In the genomic region with DNA sequence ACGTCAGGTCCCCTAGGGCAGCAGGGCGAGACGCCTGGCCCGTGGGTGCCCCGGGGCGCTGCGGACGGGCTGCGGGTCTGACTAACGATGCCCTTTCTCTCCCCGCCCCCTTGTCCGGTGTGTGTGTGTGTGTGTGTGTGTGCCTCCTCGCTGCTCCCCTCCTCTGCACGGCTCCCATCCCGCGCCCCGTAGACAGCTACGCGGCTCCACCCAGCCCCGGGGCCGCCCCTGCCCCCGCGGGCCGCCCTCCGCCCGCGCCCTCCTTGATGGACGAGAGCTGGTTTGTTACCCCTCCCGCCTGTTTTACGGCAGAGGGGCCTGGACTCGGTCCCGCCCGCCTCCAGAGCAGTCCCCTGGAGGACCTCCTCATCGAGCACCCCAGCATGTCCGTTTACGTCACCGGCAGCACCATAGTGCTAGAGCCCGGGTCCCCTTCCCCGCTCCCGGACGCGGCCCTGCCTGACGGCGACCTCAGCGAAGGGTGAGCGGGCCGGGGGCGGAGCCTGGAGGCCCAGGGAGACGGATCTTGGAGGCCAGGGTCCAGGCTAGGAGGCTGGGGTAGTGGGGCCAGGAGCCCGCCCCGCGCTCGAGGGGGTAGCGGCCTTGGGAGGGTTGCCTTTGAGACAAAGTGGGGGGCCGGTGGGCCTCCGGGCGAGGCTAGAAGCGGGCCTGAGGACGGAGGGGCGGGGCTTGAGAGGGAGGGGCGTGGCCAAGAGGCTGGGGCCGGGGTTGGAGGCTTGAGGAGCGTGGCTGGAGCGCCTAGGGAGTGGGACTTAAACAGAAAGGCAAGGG, we compare ENCODE assay signal across 1 cellular context.
TF ChIP-seq lines count a peak whose summit lies in the region.

No MANE protein-coding gene starts in this region.

TF ChIP-seq in HEK293, 187 proteins besides CTCF, POLR2A, EP300 and RAD21 (continued from another document and continues in another):
- TF ChIP-seq, protein P1, sequence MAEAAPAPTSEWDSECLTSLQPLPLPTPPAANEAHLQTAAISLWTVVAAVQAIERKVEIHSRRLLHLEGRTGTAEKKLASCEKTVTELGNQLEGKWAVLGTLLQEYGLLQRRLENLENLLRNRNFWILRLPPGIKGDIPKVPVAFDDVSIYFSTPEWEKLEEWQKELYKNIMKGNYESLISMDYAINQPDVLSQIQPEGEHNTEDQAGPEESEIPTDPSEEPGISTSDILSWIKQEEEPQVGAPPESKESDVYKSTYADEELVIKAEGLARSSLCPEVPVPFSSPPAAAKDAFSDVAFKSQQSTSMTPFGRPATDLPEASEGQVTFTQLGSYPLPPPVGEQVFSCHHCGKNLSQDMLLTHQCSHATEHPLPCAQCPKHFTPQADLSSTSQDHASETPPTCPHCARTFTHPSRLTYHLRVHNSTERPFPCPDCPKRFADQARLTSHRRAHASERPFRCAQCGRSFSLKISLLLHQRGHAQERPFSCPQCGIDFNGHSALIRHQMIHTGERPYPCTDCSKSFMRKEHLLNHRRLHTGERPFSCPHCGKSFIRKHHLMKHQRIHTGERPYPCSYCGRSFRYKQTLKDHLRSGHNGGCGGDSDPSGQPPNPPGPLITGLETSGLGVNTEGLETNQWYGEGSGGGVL (tag by site-specific recombination; IDR thresholded peaks at IDR 0.05) = peak; percentile 94
- no peak for TF ChIP-seq ZNF433 (tag by site-specific recombination; IDR thresholded peaks at IDR 0.05; ENCODE audit: low read depth)
- peak; percentile 74; the same call in 1 of the 2 replicates for TF ChIP-seq ZSCAN30 (tag by site-specific recombination; IDR thresholded peaks at IDR 0.05)
- TF ChIP-seq, protein P2, sequence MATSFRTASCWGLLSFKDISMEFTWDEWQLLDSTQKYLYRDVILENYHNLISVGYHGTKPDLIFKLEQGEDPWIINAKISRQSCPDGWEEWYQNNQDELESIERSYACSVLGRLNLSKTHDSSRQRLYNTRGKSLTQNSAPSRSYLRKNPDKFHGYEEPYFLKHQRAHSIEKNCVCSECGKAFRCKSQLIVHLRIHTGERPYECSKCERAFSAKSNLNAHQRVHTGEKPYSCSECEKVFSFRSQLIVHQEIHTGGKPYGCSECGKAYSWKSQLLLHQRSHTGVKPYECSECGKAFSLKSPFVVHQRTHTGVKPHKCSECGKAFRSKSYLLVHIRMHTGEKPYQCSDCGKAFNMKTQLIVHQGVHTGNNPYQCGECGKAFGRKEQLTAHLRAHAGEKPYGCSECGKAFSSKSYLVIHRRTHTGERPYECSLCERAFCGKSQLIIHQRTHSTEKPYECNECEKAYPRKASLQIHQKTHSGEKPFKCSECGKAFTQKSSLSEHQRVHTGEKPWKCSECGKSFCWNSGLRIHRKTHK (tag by site-specific recombination; IDR thresholded peaks at IDR 0.05) = no peak
- no peak for TF ChIP-seq ZNF423 (tag by site-specific recombination; IDR thresholded peaks at IDR 0.05)
- peak; percentile 76 for TF ChIP-seq ZNF223 (tag by site-specific recombination; IDR thresholded peaks at IDR 0.05)
- TF ChIP-seq ZNF76 (tag by site-specific recombination; IDR thresholded peaks at IDR 0.05; ENCODE audit: borderline replicate concordance, low read depth) = no peak; the same call in 1 of the 2 replicates
- no peak for TF ChIP-seq ZNF624 (tag by site-specific recombination; IDR thresholded peaks at IDR 0.05)
- TF ChIP-seq ZNF670 (tag by site-specific recombination; IDR thresholded peaks at IDR 0.05; ENCODE audit: low read depth) = no peak
- TF ChIP-seq, protein P3, sequence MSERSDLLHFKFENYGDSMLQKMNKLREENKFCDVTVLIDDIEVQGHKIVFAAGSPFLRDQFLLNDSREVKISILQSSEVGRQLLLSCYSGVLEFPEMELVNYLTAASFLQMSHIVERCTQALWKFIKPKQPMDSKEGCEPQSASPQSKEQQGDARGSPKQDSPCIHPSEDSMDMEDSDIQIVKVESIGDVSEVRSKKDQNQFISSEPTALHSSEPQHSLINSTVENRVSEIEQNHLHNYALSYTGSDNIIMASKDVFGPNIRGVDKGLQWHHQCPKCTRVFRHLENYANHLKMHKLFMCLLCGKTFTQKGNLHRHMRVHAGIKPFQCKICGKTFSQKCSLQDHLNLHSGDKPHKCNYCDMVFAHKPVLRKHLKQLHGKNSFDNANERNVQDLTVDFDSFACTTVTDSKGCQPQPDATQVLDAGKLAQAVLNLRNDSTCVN (tag by site-specific recombination; optimal IDR thresholded peaks at IDR 0.05) = peak; percentile 93
- peak; percentile 98 for TF ChIP-seq ZNF335 (tag by site-specific recombination; conservative IDR thresholded peaks at IDR 0.05)
- TF ChIP-seq ZNF843 (tag by site-specific recombination; IDR thresholded peaks at IDR 0.05) = 0 out of 2 replicates have a peak, but pooled peaks have one; percentile 20
- TF ChIP-seq SCRT2 (tag by site-specific recombination; IDR thresholded peaks at IDR 0.05) = no peak
- no peak for TF ChIP-seq ZNF174 (tag by site-specific recombination; IDR thresholded peaks at IDR 0.05)
- peak; percentile 25; the same call in 1 of the 2 replicates for TF ChIP-seq BCL11A (tag by site-specific recombination; IDR thresholded peaks at IDR 0.05; ENCODE audit: low read depth)
- peak; percentile 99 for TF ChIP-seq ZBTB20 (tag by site-specific recombination; IDR thresholded peaks at IDR 0.05)
- peak; percentile 86 for TF ChIP-seq SP7 (tag by site-specific recombination; IDR thresholded peaks at IDR 0.05)
- no peak for TF ChIP-seq MYNN (tag by site-specific recombination; IDR thresholded peaks at IDR 0.05; ENCODE audit: borderline replicate concordance)
- no peak for TF ChIP-seq ZNF16 (tag by site-specific recombination; IDR thresholded peaks at IDR 0.05; ENCODE audit: low read depth)
- TF ChIP-seq, protein P4, sequence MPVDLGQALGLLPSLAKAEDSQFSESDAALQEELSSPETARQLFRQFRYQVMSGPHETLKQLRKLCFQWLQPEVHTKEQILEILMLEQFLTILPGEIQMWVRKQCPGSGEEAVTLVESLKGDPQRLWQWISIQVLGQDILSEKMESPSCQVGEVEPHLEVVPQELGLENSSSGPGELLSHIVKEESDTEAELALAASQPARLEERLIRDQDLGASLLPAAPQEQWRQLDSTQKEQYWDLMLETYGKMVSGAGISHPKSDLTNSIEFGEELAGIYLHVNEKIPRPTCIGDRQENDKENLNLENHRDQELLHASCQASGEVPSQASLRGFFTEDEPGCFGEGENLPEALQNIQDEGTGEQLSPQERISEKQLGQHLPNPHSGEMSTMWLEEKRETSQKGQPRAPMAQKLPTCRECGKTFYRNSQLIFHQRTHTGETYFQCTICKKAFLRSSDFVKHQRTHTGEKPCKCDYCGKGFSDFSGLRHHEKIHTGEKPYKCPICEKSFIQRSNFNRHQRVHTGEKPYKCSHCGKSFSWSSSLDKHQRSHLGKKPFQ (tag by site-specific recombination; IDR thresholded peaks at IDR 0.05) = no peak; the same call in 1 of the 2 replicates
- peak; percentile 42; the same call in 1 of the 2 replicates for TF ChIP-seq ZNF394 (tag by site-specific recombination; IDR thresholded peaks at IDR 0.05; ENCODE audit: borderline replicate concordance)
- TF ChIP-seq ZNF248 (tag by site-specific recombination; IDR thresholded peaks at IDR 0.05) = no peak
- TF ChIP-seq, protein P5, sequence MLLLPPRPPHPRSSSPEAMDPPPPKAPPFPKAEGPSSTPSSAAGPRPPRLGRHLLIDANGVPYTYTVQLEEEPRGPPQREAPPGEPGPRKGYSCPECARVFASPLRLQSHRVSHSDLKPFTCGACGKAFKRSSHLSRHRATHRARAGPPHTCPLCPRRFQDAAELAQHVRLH (tag by site-specific recombination; IDR thresholded peaks at IDR 0.05) = no peak
- TF ChIP-seq ZNF350 (tag by site-specific recombination; IDR thresholded peaks at IDR 0.05) = no peak
- TF ChIP-seq ZNF660 (tag by site-specific recombination; IDR thresholded peaks at IDR 0.05) = no peak
- no peak for TF ChIP-seq ZNF555 (tag by site-specific recombination; conservative IDR thresholded peaks at IDR 0.05)
- no peak; the same call in 1 of the 2 replicates for TF ChIP-seq BCL11B (tag by site-specific recombination; IDR thresholded peaks at IDR 0.05; ENCODE audit: low read depth)
- TF ChIP-seq ZXDB (tag by site-specific recombination; IDR thresholded peaks at IDR 0.05) = peak; percentile 97
- TF ChIP-seq ZNF777 (tag by site-specific recombination; IDR thresholded peaks at IDR 0.05; ENCODE audit: borderline replicate concordance) = peak; percentile 68; the same call in 1 of the 2 replicates
- no peak for TF ChIP-seq ZNF292 (tag by site-specific recombination; IDR thresholded peaks at IDR 0.05; ENCODE audit: borderline replicate concordance, low read depth)
- TF ChIP-seq ZNF785 (tag by site-specific recombination; IDR thresholded peaks at IDR 0.05) = peak; percentile 88; the same call in 1 of the 2 replicates
- TF ChIP-seq ZSCAN23 (tag by site-specific recombination; IDR thresholded peaks at IDR 0.05) = no peak
- peak; percentile 89 for TF ChIP-seq SP2 (tag by site-specific recombination; IDR thresholded peaks at IDR 0.05)
- TF ChIP-seq ZNF701 (tag by site-specific recombination; IDR thresholded peaks at IDR 0.05) = no peak
- TF ChIP-seq ZNF155 (tag by site-specific recombination; IDR thresholded peaks at IDR 0.05) = no peak
- TF ChIP-seq, protein P6, sequence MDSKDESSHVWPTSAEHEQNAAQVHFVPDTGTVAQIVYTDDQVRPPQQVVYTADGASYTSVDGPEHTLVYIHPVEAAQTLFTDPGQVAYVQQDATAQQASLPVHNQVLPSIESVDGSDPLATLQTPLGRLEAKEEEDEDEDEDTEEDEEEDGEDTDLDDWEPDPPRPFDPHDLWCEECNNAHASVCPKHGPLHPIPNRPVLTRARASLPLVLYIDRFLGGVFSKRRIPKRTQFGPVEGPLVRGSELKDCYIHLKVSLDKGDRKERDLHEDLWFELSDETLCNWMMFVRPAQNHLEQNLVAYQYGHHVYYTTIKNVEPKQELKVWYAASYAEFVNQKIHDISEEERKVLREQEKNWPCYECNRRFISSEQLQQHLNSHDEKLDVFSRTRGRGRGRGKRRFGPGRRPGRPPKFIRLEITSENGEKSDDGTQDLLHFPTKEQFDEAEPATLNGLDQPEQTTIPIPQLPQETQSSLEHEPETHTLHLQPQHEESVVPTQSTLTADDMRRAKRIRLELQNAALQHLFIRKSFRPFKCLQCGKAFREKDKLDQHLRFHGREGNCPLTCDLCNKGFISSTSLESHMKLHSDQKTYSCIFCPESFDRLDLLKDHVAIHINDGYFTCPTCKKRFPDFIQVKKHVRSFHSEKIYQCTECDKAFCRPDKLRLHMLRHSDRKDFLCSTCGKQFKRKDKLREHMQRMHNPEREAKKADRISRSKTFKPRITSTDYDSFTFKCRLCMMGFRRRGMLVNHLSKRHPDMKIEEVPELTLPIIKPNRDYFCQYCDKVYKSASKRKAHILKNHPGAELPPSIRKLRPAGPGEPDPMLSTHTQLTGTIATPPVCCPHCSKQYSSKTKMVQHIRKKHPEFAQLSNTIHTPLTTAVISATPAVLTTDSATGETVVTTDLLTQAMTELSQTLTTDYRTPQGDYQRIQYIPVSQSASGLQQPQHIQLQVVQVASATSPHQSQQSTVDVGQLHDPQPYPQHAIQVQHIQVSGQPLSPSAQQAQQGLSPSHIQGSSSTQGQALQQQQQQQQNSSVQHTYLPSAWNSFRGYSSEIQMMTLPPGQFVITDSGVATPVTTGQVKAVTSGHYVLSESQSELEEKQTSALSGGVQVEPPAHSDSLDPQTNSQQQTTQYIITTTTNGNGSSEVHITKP (tag by site-specific recombination; IDR thresholded peaks at IDR 0.05) = peak; percentile 8
- no peak for TF ChIP-seq ZNF544 (tag by site-specific recombination; IDR thresholded peaks at IDR 0.05)
- TF ChIP-seq, protein P7, sequence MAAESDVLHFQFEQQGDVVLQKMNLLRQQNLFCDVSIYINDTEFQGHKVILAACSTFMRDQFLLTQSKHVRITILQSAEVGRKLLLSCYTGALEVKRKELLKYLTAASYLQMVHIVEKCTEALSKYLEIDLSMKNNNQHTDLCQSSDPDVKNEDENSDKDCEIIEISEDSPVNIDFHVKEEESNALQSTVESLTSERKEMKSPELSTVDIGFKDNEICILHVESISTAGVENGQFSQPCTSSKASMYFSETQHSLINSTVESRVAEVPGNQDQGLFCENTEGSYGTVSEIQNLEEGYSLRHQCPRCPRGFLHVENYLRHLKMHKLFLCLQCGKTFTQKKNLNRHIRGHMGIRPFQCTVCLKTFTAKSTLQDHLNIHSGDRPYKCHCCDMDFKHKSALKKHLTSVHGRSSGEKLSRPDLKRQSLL (tag by site-specific recombination; IDR thresholded peaks at IDR 0.05) = peak; percentile 83
- TF ChIP-seq, protein P8, sequence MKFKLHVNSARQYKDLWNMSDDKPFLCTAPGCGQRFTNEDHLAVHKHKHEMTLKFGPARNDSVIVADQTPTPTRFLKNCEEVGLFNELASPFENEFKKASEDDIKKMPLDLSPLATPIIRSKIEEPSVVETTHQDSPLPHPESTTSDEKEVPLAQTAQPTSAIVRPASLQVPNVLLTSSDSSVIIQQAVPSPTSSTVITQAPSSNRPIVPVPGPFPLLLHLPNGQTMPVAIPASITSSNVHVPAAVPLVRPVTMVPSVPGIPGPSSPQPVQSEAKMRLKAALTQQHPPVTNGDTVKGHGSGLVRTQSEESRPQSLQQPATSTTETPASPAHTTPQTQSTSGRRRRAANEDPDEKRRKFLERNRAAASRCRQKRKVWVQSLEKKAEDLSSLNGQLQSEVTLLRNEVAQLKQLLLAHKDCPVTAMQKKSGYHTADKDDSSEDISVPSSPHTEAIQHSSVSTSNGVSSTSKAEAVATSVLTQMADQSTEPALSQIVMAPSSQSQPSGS (tag by site-specific recombination; IDR thresholded peaks at IDR 0.05; ENCODE audit: low read depth) = peak; percentile 67
- peak; percentile 76 for TF ChIP-seq KLF9 (tag by site-specific recombination; IDR thresholded peaks at IDR 0.05; ENCODE audit: low read depth)
- TF ChIP-seq ZNF266 (tag by site-specific recombination; IDR thresholded peaks at IDR 0.05; ENCODE audit: low read depth) = no peak
- TF ChIP-seq, protein P9, sequence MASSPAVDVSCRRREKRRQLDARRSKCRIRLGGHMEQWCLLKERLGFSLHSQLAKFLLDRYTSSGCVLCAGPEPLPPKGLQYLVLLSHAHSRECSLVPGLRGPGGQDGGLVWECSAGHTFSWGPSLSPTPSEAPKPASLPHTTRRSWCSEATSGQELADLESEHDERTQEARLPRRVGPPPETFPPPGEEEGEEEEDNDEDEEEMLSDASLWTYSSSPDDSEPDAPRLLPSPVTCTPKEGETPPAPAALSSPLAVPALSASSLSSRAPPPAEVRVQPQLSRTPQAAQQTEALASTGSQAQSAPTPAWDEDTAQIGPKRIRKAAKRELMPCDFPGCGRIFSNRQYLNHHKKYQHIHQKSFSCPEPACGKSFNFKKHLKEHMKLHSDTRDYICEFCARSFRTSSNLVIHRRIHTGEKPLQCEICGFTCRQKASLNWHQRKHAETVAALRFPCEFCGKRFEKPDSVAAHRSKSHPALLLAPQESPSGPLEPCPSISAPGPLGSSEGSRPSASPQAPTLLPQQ (tag by site-specific recombination; IDR thresholded peaks at IDR 0.05) = peak; percentile 78; the same call in 1 of the 2 replicates
